12 cellular contexts compared by ENCODE assay signal in the genomic region with DNA sequence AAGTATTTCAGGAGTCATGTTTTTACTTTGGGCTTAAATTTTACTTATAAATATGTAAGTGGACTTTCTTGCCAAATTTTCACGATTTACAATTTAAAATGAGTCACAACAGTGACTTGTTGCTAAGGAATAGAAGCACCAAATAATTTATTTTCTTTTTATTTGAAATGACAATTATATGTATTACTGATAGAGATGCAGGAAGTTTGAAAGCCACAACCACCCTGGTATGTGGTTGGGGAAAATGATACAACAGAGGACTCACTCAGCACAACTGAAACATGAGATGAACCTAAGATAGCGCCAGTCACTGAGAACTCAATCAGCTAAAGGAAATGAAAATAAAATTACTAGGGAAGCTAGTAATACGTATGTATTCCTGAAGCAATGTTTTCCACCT.
DNase-seq lines count a peak whose midpoint lies in the region; ATAC-seq and TF ChIP-seq lines count a peak whose summit lies in the region.
"Had no signal": no experiment of that assay in that cellular context is flagged by ENCODE, and none has a peak within 500 bp of the region (broad histone marks: within the 10 kb centered on the region; RNA-seq: fewer than 3 reads in every experiment).

No MANE protein-coding gene starts in this region.

- no peak for TF ChIP-seq EP300 in upper lobe of left lung (IDR thresholded peaks at IDR 0.05)

- WGBS in upper lobe of left lung, 2 donors = 25 to 44% methylated on average over 3 of the region's 3 CpGs

- DNase-seq in GM03348 (ENCODE audit: low spot score) = peak; percentile 56
- peak; percentile 14 for DNase-seq in MV-4-11 (lab: John Stamatoyannopoulos, UW)
- DNase-seq in astrocyte of the cerebellum (ENCODE audit: low read depth) = peak; percentile 37
- no peak for DNase-seq in natural killer cell
- no peak for DNase-seq in Ammon's horn (ENCODE audit: low spot score)
- no peak for DNase-seq in upper lobe of left lung
- DNase-seq: left colon, NCI-H1694 treated with DMSO at 0.1 percent for 48 hours, spleen had no signal

- H3K36me3 Mint-ChIP-seq in natural killer cell = no peaks in the 10 kb centered on the region

- peaks cover 4 to 10% of the 10 kb centered on the region in 2 donors for H3K4me1 Mint-ChIP-seq in natural killer cell

- H3K36me3 ChIP-seq in upper lobe of left lung = no peaks in the 10 kb centered on the region
- H3K36me3 ChIP-seq: spleen, tibial nerve had no signal

- no peak overlapping the region for H3K27ac ChIP-seq in upper lobe of left lung
- H3K27ac ChIP-seq: spleen, tibial nerve had no signal

- in situ Hi-C loops in astrocyte of the cerebellum (cut with HindIII; ENCODE audit: low sequenced_read_pairs) = no loop called here

- H3K4me1 ChIP-seq in upper lobe of left lung = no peaks in the 10 kb centered on the region
- H3K4me1 ChIP-seq: tibial nerve had no signal

- ATAC-seq in natural killer cell (peak; percentile 59 to 85 (median 68)), upper lobe of left lung (ENCODE audit: low FRiP score in 2 of 2) (no peak), HG02884 (IDR thresholded peaks at IDR 0.05; ENCODE audit: unreplicated experiment) (no peak)
- ATAC-seq: left colon had no signal

- H3K9me3 ChIP-seq in upper lobe of left lung = no peaks in the 10 kb centered on the region
- H3K9me3 ChIP-seq: spleen, tibial nerve had no signal

- H3K27me3 Mint-ChIP-seq in natural killer cell (ENCODE audit: low read depth in 2 of 2) = peaks cover 4 to 11% of the 10 kb centered on the region in 2 donors

- H3K4me3 Mint-ChIP-seq in natural killer cell = peak overlapping the region; percentile 14
- H3K4me3 Mint-ChIP-seq: T-helper 1 cell treated with Interleukin-12 subunit alpha and Interleukin-12 subunit beta and Interleukin-4 antibody, amounts not matched to agents 30 μg/mL and 1 μg/mL, for 36 hours had no signal

- TF ChIP-seq POLR2A in upper lobe of left lung (IDR thresholded peaks at IDR 0.05) = no peak

- peak overlapping the region in 1 of 2 donors; percentile 76 for H3K27ac Mint-ChIP-seq in natural killer cell
- H3K27ac Mint-ChIP-seq: T-helper 1 cell treated with Interleukin-12 subunit alpha and Interleukin-12 subunit beta and Interleukin-4 antibody, amounts not matched to agents 30 μg/mL and 1 μg/mL, for 36 hours had no signal

- TF ChIP-seq CTCF in astrocyte of the cerebellum (IDR thresholded peaks at IDR 0.05; ENCODE audit: low read depth, low read length, missing control alignments) (no peak), natural killer cell (IDR thresholded peaks at IDR 0.05) (no peak), upper lobe of left lung (IDR thresholded peaks at IDR 0.05) (no peak)

- H3K27me3 ChIP-seq in upper lobe of left lung = no peaks in the 10 kb centered on the region
- H3K27me3 ChIP-seq: spleen, tibial nerve had no signal

- H3K9me3 Mint-ChIP-seq in natural killer cell = no peaks in the 10 kb centered on the region
- H3K9me3 Mint-ChIP-seq: T-helper 1 cell treated with Interleukin-12 subunit alpha and Interleukin-12 subunit beta and Interleukin-4 antibody, amounts not matched to agents 30 μg/mL and 1 μg/mL, for 36 hours had no signal

- H3K4me3 ChIP-seq in astrocyte of the cerebellum (ENCODE audit: low read depth, low read length) (no peak overlapping the region), upper lobe of left lung (no peak overlapping the region)
- H3K4me3 ChIP-seq: spleen, tibial nerve had no signal

- intact Hi-C loops in natural killer cell (cut with micrococcal nuclease) = no loop called here

Comparison
In these comparisons a context has a peak if more than half of its experiments do, and no peak if none do; other contexts are left out.
1. DNase-seq: peak in GM03348 (single experiment), MV-4-11 (single experiment) and astrocyte of the cerebellum (single experiment); none in natural killer cell (single experiment), Ammon's horn (single experiment) and upper lobe of left lung (0 of 2).
2. ATAC-seq: peak in natural killer cell (3 of 3); none in upper lobe of left lung (0 of 2) and HG02884 (single experiment).